In the genomic region with DNA sequence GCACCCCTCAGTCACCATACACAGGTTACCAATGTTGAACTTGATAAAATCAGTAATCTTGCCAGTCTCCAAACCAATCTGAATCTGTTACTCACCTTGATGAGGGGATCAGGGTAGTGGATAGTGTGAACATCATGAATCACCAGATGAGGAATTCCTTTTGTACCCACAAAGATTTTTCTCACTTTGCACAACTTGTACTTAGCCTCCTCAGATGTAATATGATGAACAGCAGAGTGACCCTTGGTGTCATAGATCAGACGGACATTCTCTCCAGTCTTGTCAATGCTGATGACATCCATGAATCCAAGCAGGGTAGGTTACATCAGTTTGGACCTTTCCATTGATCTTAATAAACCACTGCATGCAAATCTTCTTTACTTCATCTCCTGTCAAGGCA, we compare ENCODE assay signal across 2 cellular contexts.
TF ChIP-seq lines count a peak whose summit lies in the region.

No MANE protein-coding gene starts in this region.

TF ChIP-seq in GM12891, 5 proteins besides CTCF, POLR2A, EP300 and RAD21:
- TF ChIP-seq POU2F2 (IDR thresholded peaks at IDR 0.05; ENCODE audit: low read depth, low read length) (no peak), PAX5 (IDR thresholded peaks at IDR 0.05; ENCODE audit: insufficient read depth, low read length, severe bottlenecking) (no peak), TAF1 (IDR thresholded peaks at IDR 0.05; ENCODE audit: low read depth, low read length) (no peak), SPI1 (IDR thresholded peaks at IDR 0.05; ENCODE audit: low read depth, low read length) (no peak), POLR2AphosphoS5 (IDR thresholded peaks at IDR 0.05; ENCODE audit: low read depth, low read length) (no peak)

TF ChIP-seq in H1, 55 proteins besides CTCF, POLR2A, EP300 and RAD21:
- no peak for TF ChIP-seq KDM4A (IDR thresholded peaks at IDR 0.05; ENCODE audit: low read depth, low read length, severe bottlenecking)
TF ChIP-seq in H1: peak in this region for 0.
